Comparison of ENCODE assay signal across 8 cellular contexts in the genomic region with DNA sequence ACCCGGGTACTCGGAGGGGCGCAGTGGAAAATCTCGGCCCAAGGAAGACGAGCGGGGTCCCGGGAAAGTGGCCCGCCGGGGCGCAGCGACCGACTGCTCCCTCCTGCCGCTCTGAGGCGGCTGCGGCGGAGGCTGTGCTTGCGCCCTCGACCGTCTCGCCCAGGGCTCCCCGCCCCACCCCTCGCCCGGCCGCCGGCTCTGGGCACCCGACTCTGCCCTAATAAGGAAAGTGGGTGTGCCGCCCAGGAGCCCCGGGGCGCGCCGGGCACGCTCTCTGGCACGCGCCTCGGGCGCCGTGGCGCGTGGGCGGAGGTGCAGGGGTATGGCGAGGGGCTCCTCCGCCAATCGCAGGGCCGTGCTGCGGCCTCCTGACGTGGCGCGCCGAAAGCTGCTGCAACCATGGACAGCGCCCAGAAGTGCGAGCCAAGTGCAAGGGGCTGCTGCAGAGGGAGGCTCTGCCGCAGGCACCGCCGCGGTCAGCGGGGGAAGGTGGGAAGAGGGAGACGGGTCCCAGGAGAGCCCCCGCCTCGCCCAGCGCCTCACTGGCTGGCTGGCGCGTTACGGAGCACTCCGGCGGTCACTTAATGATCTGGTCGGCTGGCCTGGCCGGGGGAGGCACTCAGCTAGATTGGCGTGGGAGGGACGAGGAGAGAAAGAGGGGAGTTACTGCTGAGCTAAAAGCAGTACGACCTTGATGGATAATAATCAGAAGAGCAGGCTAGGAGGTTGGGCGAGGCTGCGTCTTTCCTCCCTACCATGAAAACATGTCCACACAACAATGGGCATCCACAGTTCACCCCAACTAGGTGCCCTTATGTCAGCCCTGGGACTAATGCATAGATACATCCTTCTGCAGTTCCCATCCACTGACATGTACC. TPM values are rescaled to one million over a fixed set of nuclear protein-coding genes. Genes with fewer than 3 reads are reported as not detected.
DNase-seq lines count a peak whose midpoint lies in the region; ATAC-seq and TF ChIP-seq lines count a peak whose summit lies in the region.

A gene with protein sequence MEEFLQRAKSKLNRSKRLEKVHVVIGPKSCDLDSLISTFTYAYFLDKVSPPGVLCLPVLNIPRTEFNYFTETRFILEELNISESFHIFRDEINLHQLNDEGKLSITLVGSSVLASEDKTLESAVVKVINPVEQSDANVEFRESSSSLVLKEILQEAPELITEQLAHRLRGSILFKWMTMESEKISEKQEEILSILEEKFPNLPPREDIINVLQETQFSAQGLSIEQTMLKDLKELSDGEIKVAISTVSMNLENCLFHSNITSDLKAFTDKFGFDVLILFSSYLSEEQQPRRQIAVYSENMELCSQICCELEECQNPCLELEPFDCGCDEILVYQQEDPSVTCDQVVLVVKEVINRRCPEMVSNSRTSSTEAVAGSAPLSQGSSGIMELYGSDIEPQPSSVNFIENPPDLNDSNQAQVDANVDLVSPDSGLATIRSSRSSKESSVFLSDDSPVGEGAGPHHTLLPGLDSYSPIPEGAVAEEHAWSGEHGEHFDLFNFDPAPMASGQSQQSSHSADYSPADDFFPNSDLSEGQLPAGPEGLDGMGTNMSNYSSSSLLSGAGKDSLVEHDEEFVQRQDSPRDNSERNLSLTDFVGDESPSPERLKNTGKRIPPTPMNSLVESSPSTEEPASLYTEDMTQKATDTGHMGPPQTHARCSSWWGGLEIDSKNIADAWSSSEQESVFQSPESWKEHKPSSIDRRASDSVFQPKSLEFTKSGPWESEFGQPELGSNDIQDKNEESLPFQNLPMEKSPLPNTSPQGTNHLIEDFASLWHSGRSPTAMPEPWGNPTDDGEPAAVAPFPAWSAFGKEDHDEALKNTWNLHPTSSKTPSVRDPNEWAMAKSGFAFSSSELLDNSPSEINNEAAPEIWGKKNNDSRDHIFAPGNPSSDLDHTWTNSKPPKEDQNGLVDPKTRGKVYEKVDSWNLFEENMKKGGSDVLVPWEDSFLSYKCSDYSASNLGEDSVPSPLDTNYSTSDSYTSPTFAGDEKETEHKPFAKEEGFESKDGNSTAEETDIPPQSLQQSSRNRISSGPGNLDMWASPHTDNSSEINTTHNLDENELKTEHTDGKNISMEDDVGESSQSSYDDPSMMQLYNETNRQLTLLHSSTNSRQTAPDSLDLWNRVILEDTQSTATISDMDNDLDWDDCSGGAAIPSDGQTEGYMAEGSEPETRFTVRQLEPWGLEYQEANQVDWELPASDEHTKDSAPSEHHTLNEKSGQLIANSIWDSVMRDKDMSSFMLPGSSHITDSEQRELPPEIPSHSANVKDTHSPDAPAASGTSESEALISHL (N-terminal part only) (minus strand): TSS at position 131 of the 878 bp plus-strand sequence. CDS start 151 bp downstream, outside the sequence.

- intact Hi-C loops in cardiac septum (cut with DNase I), result no loop called here

- H3K4me3 ChIP-seq in parathyroid adenoma (ENCODE audit: low read depth, low read length), result peak within 1 kb of the TSS; percentile 36

- ATAC-seq in GM21360 (IDR thresholded peaks at IDR 0.05; ENCODE audit: unreplicated experiment) (peak; percentile 70), GM21723 (IDR thresholded peaks at IDR 0.05; ENCODE audit: unreplicated experiment) (no peak), HG02763 (IDR thresholded peaks at IDR 0.05; ENCODE audit: unreplicated experiment) (no peak)

- no peaks in the 10 kb centered on the region for H3K36me3 ChIP-seq in parathyroid adenoma (ENCODE audit: control insufficient read depth, insufficient read depth, low read length)

- H2AFZ ChIP-seq in parathyroid adenoma, result peak within 1 kb of the TSS; percentile 69

- no peak within 1 kb of the TSS for H3K27ac ChIP-seq in parathyroid adenoma

- peak within 1 kb of the TSS; percentile 80 for H3K4me2 ChIP-seq in parathyroid adenoma (ENCODE audit: low read length)

- no peak within 1 kb of the TSS for H3K9ac ChIP-seq in parathyroid adenoma

- no peak for TF ChIP-seq CTCF in parathyroid adenoma (IDR thresholded peaks at IDR 0.05)

- H3K79me2 ChIP-seq in parathyroid adenoma, result no peaks in the 10 kb centered on the region

- H3K27me3 ChIP-seq in parathyroid adenoma (ENCODE audit: control insufficient read depth, insufficient read depth, low read length), result peaks cover 8% of the 10 kb centered on the region

- H3K4me1 ChIP-seq in parathyroid adenoma, result peaks cover 5% of the 10 kb centered on the region

- no peaks in the 10 kb centered on the region for H3K9me3 ChIP-seq in parathyroid adenoma (ENCODE audit: control insufficient read depth, low read length)

- DNase-seq in A172 (ENCODE audit: low spot score) (peak; percentile 75), NCI-H2081 treated with DMSO at 0.1 percent for 48 hours (lab: John Stamatoyannopoulos, UW) (peak; percentile 5), amniotic epithelial cell (ENCODE audit: low read depth) (peak; percentile 85), cardiac septum (ENCODE audit: low spot score) (peak; percentile 77)

RNA-seq across cellular contexts. Expression of the gene that starts here (rescaled TPM):
- total RNA-seq in A172 (2014; rRNA removed; shearing (Covaris generic)), result 3.6 and 9.3 TPM in 2 replicates
- total RNA-seq in cardiac septum, result 19.9 TPM

Comparison
In these comparisons a context has a peak if more than half of its experiments do, and no peak if none do; other contexts are left out.
1. DNase-seq: peak in every context shown above with its lines; median percentile 85 in amniotic epithelial cell; 77 in cardiac septum; 75 in A172; 5 in NCI-H2081 treated with DMSO at 0.1 percent for 48 hours.